In genomic region chr6:170403451-170403850, GRCh38 we compare ENCODE assay signal across 16 cellular contexts.
DNase-seq lines count a peak whose midpoint lies in the region; ATAC-seq, FAIRE-seq and TF ChIP-seq lines count a peak whose summit lies in the region.
"Had no signal": no experiment of that assay in that cellular context is flagged by ENCODE, and none has a peak within 500 bp of the region (broad histone marks: within the 10 kb centered on the region; RNA-seq: fewer than 3 reads in every experiment).

No MANE protein-coding gene starts in this region.

- no peak overlapping the region for H3K4me3 ChIP-seq in ACC112 (ENCODE audit: low read depth, low read length)
- H3K4me3 ChIP-seq in ectodermal cell (ENCODE audit: insufficient read depth, low read depth, low read length) = no peak overlapping the region
- H3K4me3 ChIP-seq in pancreas = no peak overlapping the region
- H3K4me3 ChIP-seq: uterus had no signal

- no peaks in the 10 kb centered on the region for H3K79me2 ChIP-seq in ACC112 (ENCODE audit: control insufficient read depth, insufficient read depth, low read length, unreplicated experiment)

- TF ChIP-seq CTCF in pancreas (IDR thresholded peaks at IDR 0.05) = no peak

- no peaks in the 10 kb centered on the region for H3K9me3 ChIP-seq in ectodermal cell (ENCODE audit: control insufficient read depth, low read length)
- H3K9me3 ChIP-seq in pancreas = no peaks in the 10 kb centered on the region
- H3K9me3 ChIP-seq: uterus had no signal

- H3K36me3 ChIP-seq in ACC112 (ENCODE audit: insufficient read depth, low read length) (peaks cover 9% of the 10 kb centered on the region), ectodermal cell (ENCODE audit: control insufficient read depth, insufficient read depth, low read length) (peaks cover 9% of the 10 kb centered on the region), pancreas (peaks cover 0 to 46% (median 2%) of the 10 kb centered on the region in 3 donors)
- H3K36me3 ChIP-seq: uterus had no signal

- H3K27ac ChIP-seq in ACC112 (ENCODE audit: low read depth, low read length) (0 out of 2 replicates have a peak overlapping the region, but pooled peaks have one; percentile 98), ectodermal cell (ENCODE audit: insufficient read depth, low read depth, low read length, poor library complexity, severe bottlenecking) (peak overlapping the region; percentile 86), pancreas (no peak overlapping the region)
- H3K27ac ChIP-seq: uterus had no signal

- H3K4me1 ChIP-seq in ACC112 (ENCODE audit: control insufficient read depth, insufficient read depth, low read length, unreplicated experiment) (peaks cover 28% of the 10 kb centered on the region), ectodermal cell (ENCODE audit: control insufficient read depth, insufficient read depth, low read length) (peaks cover 28% of the 10 kb centered on the region), pancreas (no peaks in the 10 kb centered on the region)
- H3K4me1 ChIP-seq: uterus had no signal

- DNase-seq in NCI-H510A (lab: John Stamatoyannopoulos, UW) = peak; percentile 9
- DNase-seq in left kidney (ENCODE audit: low read depth, low spot score) = peak; percentile 87
- no peak for DNase-seq in DMS79 treated with DMSO at 0.1 percent for 48 hours (lab: John Stamatoyannopoulos, UW)
- DNase-seq in activated CD8-positive, alpha-beta memory T cell treated with anti-CD3 and anti-CD28 coated beads for 24 hours = no peak
- no peak for DNase-seq in pancreas
- DNase-seq: activated CD4-positive, alpha-beta T cell treated with anti-CD3 and anti-CD28 coated beads, Interleukin-2, amount 50 U/mL, for 48 hours; activated naive CD4-positive, alpha-beta T cell treated with anti-CD3 and anti-CD28 coated beads, Interleukin-2, amount 10 ng/mL, durations not matched to agents 7 days and 5 days; effector CD4-positive, alpha-beta T cell; MM.1S; naive B cell; OCI-M1; uterus had no signal

- intact Hi-C loops in pancreas (cut with DNase I) = no loop called here

- H3K27me3 ChIP-seq in ACC112 (ENCODE audit: insufficient read depth, low read length) = no peaks in the 10 kb centered on the region
- no peaks in the 10 kb centered on the region for H3K27me3 ChIP-seq in ectodermal cell (ENCODE audit: control insufficient read depth, insufficient read depth, low read length, poor library complexity, severe bottlenecking)
- H3K27me3 ChIP-seq in pancreas = no peaks in the 10 kb centered on the region
- H3K27me3 ChIP-seq: uterus had no signal

- ATAC-seq in HG02970 (IDR thresholded peaks at IDR 0.05; ENCODE audit: low FRiP score, unreplicated experiment) (no peak), pancreas (no peak)

- no peak for FAIRE-seq in pancreas (lab: Jason Lieb, UNC)
- FAIRE-seq: GM12891 had no signal

- H2AFZ ChIP-seq in ACC112 (ENCODE audit: low read length, unreplicated experiment) = no peak overlapping the region

- 2% methylated on average over 3 of the region's 3 CpGs for WGBS in ectodermal cell, 2 experiments
- 81% methylated on average over 3 of the region's 3 CpGs for WGBS in pancreas, 2 donors

Comparison
In these comparisons a context has a peak if more than half of its experiments do, and no peak if none do; other contexts are left out.
1. H3K27ac ChIP-seq: peak in ACC112 (single experiment) and ectodermal cell (single experiment); none in pancreas (0 of 4).
2. DNase-seq: peak in NCI-H510A (single experiment) and left kidney (single experiment); none in DMS79 treated with DMSO at 0.1 percent for 48 hours (single experiment), activated CD8-positive, alpha-beta memory T cell treated with anti-CD3 and anti-CD28 coated beads for 24 hours (single experiment) and pancreas (0 of 6).